ENCODE assay signal across 23 cellular contexts in the genomic region with DNA sequence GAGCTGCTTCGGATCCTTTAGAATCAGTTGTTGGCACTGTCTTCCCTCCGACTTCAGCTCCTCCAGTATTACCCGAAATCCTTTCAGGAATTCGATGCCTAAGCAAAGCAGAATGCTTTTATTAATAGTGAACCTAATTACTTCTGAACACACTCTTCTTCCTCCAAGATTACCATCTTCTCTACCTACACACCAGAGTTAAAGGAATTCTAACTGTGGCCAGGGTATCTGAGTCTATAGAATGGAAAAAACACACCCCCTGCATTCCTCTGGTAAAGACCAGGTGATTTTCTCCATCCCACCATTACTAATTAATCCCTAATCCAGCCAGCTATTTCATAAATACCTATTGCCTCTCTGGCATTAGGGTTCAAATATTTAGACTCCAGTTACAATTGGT. TPM values are rescaled to one million over a fixed set of nuclear protein-coding genes. Genes with fewer than 3 reads are reported as not detected.
"Had no signal": no experiment of that assay in that cellular context is flagged by ENCODE, and none has a peak within 500 bp of the region (broad histone marks: within the 10 kb centered on the region; RNA-seq: fewer than 3 reads in every experiment).

No MANE protein-coding gene starts in this region.

- H3K27ac ChIP-seq: body of pancreas, esophagus squamous epithelium, gastroesophageal sphincter, sigmoid colon, stomach, transverse colon, WERI-Rb-1 had no signal

- H3K9me3 ChIP-seq: body of pancreas, esophagus squamous epithelium, gastroesophageal sphincter, sigmoid colon, stomach, transverse colon had no signal

- DNase-seq: activated CD4-positive, alpha-beta T cell treated with anti-CD3 and anti-CD28 coated beads for 1 hour; activated CD4-positive, alpha-beta T cell treated with anti-CD3 and anti-CD28 coated beads, Interleukin-2, amount 50 U/mL, for 1 hour; activated CD8-positive, alpha-beta T cell treated with anti-CD3 and anti-CD28 coated beads, Interleukin-2, amount 10 ng/mL, durations not matched to agents 7 days and 5 days; activated gamma-delta T cell; activated naive CD4-positive, alpha-beta T cell treated with anti-CD3 and anti-CD28 coated beads, Interleukin-2, amount 50 U/mL, for 16 hours; activated naive CD8-positive, alpha-beta T cell treated with anti-CD3 and anti-CD28 coated beads, Interleukin-2, amount 50 U/mL, for 24 hours; body of pancreas; central memory CD4-positive, alpha-beta T cell; esophagus squamous epithelium; head of caudate nucleus; occipital lobe; posterior cingulate gyrus; sigmoid colon; stimulated activated CD4-positive, alpha-beta T cell treated with anti-CD3 and anti-CD28 coated beads, Interleukin-15, amount 100 ng/mL, for 24 hours; stomach; transverse colon had no signal

- H3K4me3 ChIP-seq: body of pancreas, esophagus squamous epithelium, gastroesophageal sphincter, sigmoid colon, smooth muscle cell, transverse colon had no signal

- H3K27me3 ChIP-seq: body of pancreas, esophagus squamous epithelium, gastroesophageal sphincter, sigmoid colon, stomach, transverse colon had no signal

- H3K36me3 ChIP-seq: transverse colon, WERI-Rb-1 had no signal

- H3K4me1 ChIP-seq: body of pancreas, gastroesophageal sphincter, transverse colon had no signal

RNA-seq across cellular contexts. Expression of a gene that starts 49.8 kb away (rescaled TPM):
- total RNA-seq: activated CD8-positive, alpha-beta T cell treated with anti-CD3 and anti-CD28 coated beads, Interleukin-2, amount 10 ng/mL, durations not matched to agents 7 days and 5 days; activated T-helper 1 cell treated with anti-CD3 and anti-CD28 coated beads, Interleukin-12 subunit alpha, Interleukin-12 subunit beta, Interleukin-2, Interleukin-4 antibody, amounts not matched to agents 30 ng/mL and 10 ng/mL and 1 ng/mL, durations not matched to agents 14 hours and 24 hours and 36 hours; body of pancreas; gastroesophageal sphincter; liver; natural killer cell treated with Interleukin-12 subunit alpha and Interleukin-12 subunit beta and Interleukin-15 and Interleukin-18, amount 100 ng/mL, for 72 hours; occipital lobe; sigmoid colon; smooth muscle cell; stomach; temporal lobe; transverse colon had no signal
- polyA plus RNA-seq: liver, smooth muscle cell had no signal

RNA-seq across cellular contexts. Expression of a gene that starts 54.9 kb away (rescaled TPM):
- total RNA-seq: activated CD8-positive, alpha-beta T cell treated with anti-CD3 and anti-CD28 coated beads, Interleukin-2, amount 10 ng/mL, durations not matched to agents 7 days and 5 days; activated T-helper 1 cell treated with anti-CD3 and anti-CD28 coated beads, Interleukin-12 subunit alpha, Interleukin-12 subunit beta, Interleukin-2, Interleukin-4 antibody, amounts not matched to agents 30 ng/mL and 10 ng/mL and 1 ng/mL, durations not matched to agents 14 hours and 24 hours and 36 hours had no signal
